ENCODE assay signal across 14 cellular contexts in the genomic region with DNA sequence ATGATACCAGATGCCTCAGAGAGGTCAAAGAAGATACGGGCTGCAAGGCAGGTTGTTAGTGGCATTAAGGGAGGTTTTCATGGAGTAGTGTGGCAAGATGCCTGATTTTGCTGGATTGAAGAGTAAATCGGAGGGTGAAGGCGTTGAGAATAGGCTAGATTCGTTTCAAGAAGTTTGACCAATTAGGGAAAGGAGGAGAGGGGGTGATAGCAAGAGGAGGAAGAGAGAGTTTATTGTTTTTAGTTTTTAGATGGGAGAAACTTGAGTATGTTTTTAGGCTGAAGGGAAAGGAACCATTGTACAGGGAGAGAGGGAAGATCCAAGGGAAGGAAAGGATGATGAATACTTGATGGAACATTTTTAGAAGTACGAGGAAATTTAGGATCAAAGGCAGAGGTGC. TPM values are rescaled to one million over a fixed set of nuclear protein-coding genes. Genes with fewer than 3 reads are reported as not detected.
A peak's percentile ranks its signal among the peaks of the same experiment; 100 is the strongest.
DNase-seq lines count a peak whose midpoint lies in the region; ATAC-seq and TF ChIP-seq lines count a peak whose summit lies in the region.
"Had no signal": no experiment of that assay in that cellular context is flagged by ENCODE, and none has a peak within 500 bp of the region (broad histone marks: within the 10 kb centered on the region; RNA-seq: fewer than 3 reads in every experiment).

No MANE protein-coding gene starts in this region.

- H3K4me3 Mint-ChIP-seq in activated CD4-positive, alpha-beta T cell treated with anti-CD3 and anti-CD28 coated beads, Interleukin-2, amount 10 ng/mL, durations not matched to agents 24 days and 14 days, result no peak overlapping the region
- H3K4me3 Mint-ChIP-seq in GM23338 (no peak overlapping the region), WTC11 (no peak overlapping the region), nephron progenitor cell (no peak overlapping the region)

- no peak overlapping the region for H3K27ac ChIP-seq in GM23338 (ENCODE audit: low read depth)

- CTCF ChIA-PET in WTC11 (lab: Charles Lee), result interaction anchor here (1.8 kb wide), 1 partner anchor 200 kb away, joined by 7 read pairs; no protein-coding TSS in a partner anchor

- POLR2A ChIA-PET in WTC11 (lab: Charles Lee), result no interaction called here

- no peak overlapping the region for H3K4me3 ChIP-seq in GM23338
- H3K4me3 ChIP-seq: MG63 had no signal

- H3K79me2 ChIP-seq in GM23338 (replicated peaks; ENCODE audit: insufficient read depth), result no peaks in the 10 kb centered on the region

- no peak overlapping the region for H3K4me2 ChIP-seq in GM23338

- no peak overlapping the region for H2AFZ ChIP-seq in GM23338

- peaks cover 3% of the 10 kb centered on the region for H3K36me3 Mint-ChIP-seq in activated CD4-positive, alpha-beta T cell treated with anti-CD3 and anti-CD28 coated beads, Interleukin-2, amount 10 ng/mL, durations not matched to agents 24 days and 14 days (ENCODE audit: low read depth)
- H3K36me3 Mint-ChIP-seq in GM23338 (ENCODE audit: low read depth), result no peaks in the 10 kb centered on the region
- no peaks in the 10 kb centered on the region for H3K36me3 Mint-ChIP-seq in WTC11
- peaks cover 31% of the 10 kb centered on the region for H3K36me3 Mint-ChIP-seq in nephron progenitor cell (ENCODE audit: low read depth)

- no peaks in the 10 kb centered on the region for H3K4me1 ChIP-seq in GM23338 (ENCODE audit: insufficient read depth)

- H3F3A ChIP-seq in GM23338 (replicated peaks; ENCODE audit: low read depth), result no peaks in the 10 kb centered on the region

- no peak for DNase-seq in activated CD4-positive, alpha-beta T cell treated with anti-CD3 and anti-CD28 coated beads, Interleukin-2, amount 10 ng/mL, durations not matched to agents 24 days and 14 days
- no peak for DNase-seq in activated CD4-positive, alpha-beta T cell treated with anti-CD3 and anti-CD28 coated beads for 48 hours
- DNase-seq in GM23338 (ENCODE audit: low spot score) (no peak), WTC11 (ENCODE audit: low spot score) (no peak), nephron progenitor cell (no peak), HK-2 (ENCODE audit: unreplicated experiment) (no peak), foreskin melanocyte (no peak)
- DNase-seq: KG1, MG63, NCI-H1105 treated with DMSO at 0.1 percent for 48 hours, NCI-H2029, NCI-H446, NCI-H524 treated with DMSO at 0.1 percent for 48 hours, NCI-H774 had no signal

- no peak for ATAC-seq in GM23338
- ATAC-seq in WTC11, result no peak

- H3K9me3 Mint-ChIP-seq in activated CD4-positive, alpha-beta T cell treated with anti-CD3 and anti-CD28 coated beads, Interleukin-2, amount 10 ng/mL, durations not matched to agents 24 days and 14 days, result no peaks in the 10 kb centered on the region
- H3K9me3 Mint-ChIP-seq in GM23338 (no peaks in the 10 kb centered on the region), WTC11 (no peaks in the 10 kb centered on the region), nephron progenitor cell (no peaks in the 10 kb centered on the region)

- intact Hi-C loops in activated CD4-positive, alpha-beta T cell treated with anti-CD3 and anti-CD28 coated beads, Interleukin-2, amount 10 ng/mL, durations not matched to agents 24 days and 14 days (cut with micrococcal nuclease), result no loop called here

- no peaks in the 10 kb centered on the region for H3K27me3 Mint-ChIP-seq in activated CD4-positive, alpha-beta T cell treated with anti-CD3 and anti-CD28 coated beads, Interleukin-2, amount 10 ng/mL, durations not matched to agents 24 days and 14 days
- H3K27me3 Mint-ChIP-seq in GM23338 (ENCODE audit: insufficient read depth, low read depth, poor library complexity), result no peaks in the 10 kb centered on the region
- H3K27me3 Mint-ChIP-seq in WTC11 (ENCODE audit: low read depth), result no peaks in the 10 kb centered on the region
- peaks cover 3% of the 10 kb centered on the region for H3K27me3 Mint-ChIP-seq in nephron progenitor cell (ENCODE audit: low read depth, poor library complexity)

- H4K20me1 ChIP-seq in GM23338 (replicated peaks; ENCODE audit: insufficient read depth), result peaks cover 7% of the 10 kb centered on the region

- no peaks in the 10 kb centered on the region for H3K36me3 ChIP-seq in GM23338 (ENCODE audit: insufficient read depth)
- H3K36me3 ChIP-seq: MG63 had no signal

- H3K9me2 ChIP-seq in GM23338 (ENCODE audit: insufficient read depth), result no peaks in the 10 kb centered on the region

- H3K27me3 ChIP-seq in GM23338 (ENCODE audit: insufficient read depth), result no peaks in the 10 kb centered on the region
- H3K27me3 ChIP-seq: MG63 had no signal

- peak overlapping the region; percentile 4 for H3K27ac Mint-ChIP-seq in activated CD4-positive, alpha-beta T cell treated with anti-CD3 and anti-CD28 coated beads, Interleukin-2, amount 10 ng/mL, durations not matched to agents 24 days and 14 days
- peak overlapping the region; percentile 26; the same call in 1 of the 2 replicates for H3K27ac Mint-ChIP-seq in GM23338
- H3K27ac Mint-ChIP-seq in WTC11, result peak overlapping the region; percentile 34; the same call in 1 of the 2 replicates
- H3K27ac Mint-ChIP-seq in nephron progenitor cell, result peak overlapping the region; percentile 94

- TF ChIP-seq CTCF in GM23338 (conservative IDR thresholded peaks at IDR 0.05; ENCODE audit: low read depth in 2 of 2) (no peak), WTC11 (IDR thresholded peaks at IDR 0.05) (no peak), nephron progenitor cell (IDR thresholded peaks at IDR 0.05) (no peak)

- peaks cover 16% of the 10 kb centered on the region for H3K4me1 Mint-ChIP-seq in activated CD4-positive, alpha-beta T cell treated with anti-CD3 and anti-CD28 coated beads, Interleukin-2, amount 10 ng/mL, durations not matched to agents 24 days and 14 days
- no peaks in the 10 kb centered on the region for H3K4me1 Mint-ChIP-seq in GM23338
- no peaks in the 10 kb centered on the region for H3K4me1 Mint-ChIP-seq in WTC11
- peaks cover 22% of the 10 kb centered on the region for H3K4me1 Mint-ChIP-seq in nephron progenitor cell

TF ChIP-seq in GM23338, 12 proteins besides CTCF, POLR2A, EP300 and RAD21:
- TF ChIP-seq ZNF114 (CRISPR knock-in tag; IDR thresholded peaks at IDR 0.05) (no peak), STAT1 (IDR thresholded peaks at IDR 0.05; ENCODE audit: unreplicated experiment) (no peak), EZH2phosphoT487 (IDR thresholded peaks at IDR 0.05; ENCODE audit: unreplicated experiment) (no peak)

TF ChIP-seq in WTC11, 78 proteins besides CTCF, POLR2A, EP300 and RAD21:
- no peak for TF ChIP-seq FOXK1 (CRISPR knock-in tag; IDR thresholded peaks at IDR 0.05)
- TF ChIP-seq, protein P1, sequence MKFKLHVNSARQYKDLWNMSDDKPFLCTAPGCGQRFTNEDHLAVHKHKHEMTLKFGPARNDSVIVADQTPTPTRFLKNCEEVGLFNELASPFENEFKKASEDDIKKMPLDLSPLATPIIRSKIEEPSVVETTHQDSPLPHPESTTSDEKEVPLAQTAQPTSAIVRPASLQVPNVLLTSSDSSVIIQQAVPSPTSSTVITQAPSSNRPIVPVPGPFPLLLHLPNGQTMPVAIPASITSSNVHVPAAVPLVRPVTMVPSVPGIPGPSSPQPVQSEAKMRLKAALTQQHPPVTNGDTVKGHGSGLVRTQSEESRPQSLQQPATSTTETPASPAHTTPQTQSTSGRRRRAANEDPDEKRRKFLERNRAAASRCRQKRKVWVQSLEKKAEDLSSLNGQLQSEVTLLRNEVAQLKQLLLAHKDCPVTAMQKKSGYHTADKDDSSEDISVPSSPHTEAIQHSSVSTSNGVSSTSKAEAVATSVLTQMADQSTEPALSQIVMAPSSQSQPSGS (CRISPR knock-in tag; IDR thresholded peaks at IDR 0.05; ENCODE audit: borderline replicate concordance, low read depth), result no peak
- no peak for TF ChIP-seq MYBL2 (CRISPR knock-in tag; IDR thresholded peaks at IDR 0.05)
- TF ChIP-seq GTF2I (CRISPR knock-in tag; conservative IDR thresholded peaks at IDR 0.05), result no peak
- no peak for TF ChIP-seq RORB (CRISPR knock-in tag; IDR thresholded peaks at IDR 0.05)
- TF ChIP-seq FOXP1 (CRISPR knock-in tag; IDR thresholded peaks at IDR 0.05; ENCODE audit: borderline replicate concordance), result no peak

RNA-seq across cellular contexts. Expression of gene CSTPP1, which starts 16.5 kb away (rescaled TPM):
- 16.9 and 18.0 TPM in 2 replicates for total RNA-seq in activated CD4-positive, alpha-beta T cell treated with anti-CD3 and anti-CD28 coated beads, Interleukin-2, amount 10 ng/mL, durations not matched to agents 24 days and 14 days
- total RNA-seq in GM23338 (2014; rRNA removed; shearing (Covaris generic)), result 18.5 and 42.6 TPM in 2 replicates
- 22.2 and 23.5 TPM in 2 replicates for polyA plus RNA-seq in GM23338 (2016; fragmentation: Nextera tagmentation; extraction: Ambion mirVana)
- total RNA-seq in WTC11 (2021), result 23.6 to 27.6 TPM (median 27.5 TPM) in 3 replicates

RNA-seq across cellular contexts. Expression of gene LRP4, which starts 34.7 kb away (rescaled TPM):
- total RNA-seq in activated CD4-positive, alpha-beta T cell treated with anti-CD3 and anti-CD28 coated beads, Interleukin-2, amount 10 ng/mL, durations not matched to agents 24 days and 14 days, result 0.12 and 0.31 TPM in 2 replicates
- 14.5 and 18.4 TPM in 2 replicates for total RNA-seq in GM23338 (2014; rRNA removed; shearing (Covaris generic))
- 6.0 and 6.4 TPM in 2 replicates for polyA plus RNA-seq in GM23338 (2016; fragmentation: Nextera tagmentation; extraction: Ambion mirVana)
- 27.6 to 39.5 TPM (median 28.0 TPM) in 3 replicates for total RNA-seq in WTC11 (2021)

Comparison
In these comparisons a context has a peak if more than half of its experiments do, and no peak if none do; other contexts are left out.
1. H3K27ac Mint-ChIP-seq: peak in every context shown above with its lines; median percentile 94 in nephron progenitor cell; 34 in WTC11; 26 in GM23338; 4 in activated CD4-positive, alpha-beta T cell treated with anti-CD3 and anti-CD28 coated beads, Interleukin-2, amount 10 ng/mL, durations not matched to agents 24 days and 14 days.
2. RNA of gene LRP4, which starts 34.7 kb away (total RNA-seq): 27.6 to 39.5 TPM in WTC11 and 14.5 to 18.4 TPM in GM23338; 0.12 to 0.31 TPM in activated CD4-positive, alpha-beta T cell treated with anti-CD3 and anti-CD28 coated beads, Interleukin-2, amount 10 ng/mL, durations not matched to agents 24 days and 14 days; every median in the first group is over 10 times any median in the second.